In genomic region chr16:75109732-75110243, GRCh38 we compare ENCODE assay signal across 8 cellular contexts. TPM values are rescaled to one million over a fixed set of nuclear protein-coding genes. Genes with fewer than 3 reads are reported as not detected.
DNase-seq lines count a peak whose midpoint lies in the region; ATAC-seq, FAIRE-seq and TF ChIP-seq lines count a peak whose summit lies in the region.

No MANE protein-coding gene starts in this region.

- no peaks in the 10 kb centered on the region for H3K9me3 ChIP-seq in heart left ventricle

- peak overlapping the region; percentile 77 to 98 (median 89) for H3K27ac ChIP-seq in heart left ventricle

- no peaks in the 10 kb centered on the region for H3K9me3 Mint-ChIP-seq in activated naive CD4-positive, alpha-beta T cell treated with anti-CD3 and anti-CD28 coated beads for 36 hours
- H3K9me3 Mint-ChIP-seq in WTC11 = no peaks in the 10 kb centered on the region
- no peaks in the 10 kb centered on the region for H3K9me3 Mint-ChIP-seq in stimulated activated naive CD8-positive, alpha-beta T cell treated with anti-CD3 and anti-CD28 coated beads, Interleukin-15, Interleukin-2, amounts not matched to agents 100 ng/mL and 50 ng/mL, for 24 hours

- no peak for FAIRE-seq in H54 (lab: Jason Lieb, UNC)

- H3K4me1 Mint-ChIP-seq in activated naive CD4-positive, alpha-beta T cell treated with anti-CD3 and anti-CD28 coated beads for 36 hours (ENCODE audit: low read depth) = peaks cover 46% of the 10 kb centered on the region
- H3K4me1 Mint-ChIP-seq in WTC11 = peaks cover 53% of the 10 kb centered on the region
- H3K4me1 Mint-ChIP-seq in stimulated activated naive CD8-positive, alpha-beta T cell treated with anti-CD3 and anti-CD28 coated beads, Interleukin-15, Interleukin-2, amounts not matched to agents 100 ng/mL and 50 ng/mL, for 24 hours (ENCODE audit: low read depth) = peaks cover 54% of the 10 kb centered on the region

- H3K27ac Mint-ChIP-seq in activated naive CD4-positive, alpha-beta T cell treated with anti-CD3 and anti-CD28 coated beads for 36 hours = peak overlapping the region; percentile 74
- H3K27ac Mint-ChIP-seq in WTC11 = peak overlapping the region; percentile 82; the same call in 1 of the 2 replicates
- peak overlapping the region; percentile 88 for H3K27ac Mint-ChIP-seq in stimulated activated naive CD8-positive, alpha-beta T cell treated with anti-CD3 and anti-CD28 coated beads, Interleukin-15, Interleukin-2, amounts not matched to agents 100 ng/mL and 50 ng/mL, for 24 hours

- peaks cover 12% of the 10 kb centered on the region for H3K27me3 Mint-ChIP-seq in activated naive CD4-positive, alpha-beta T cell treated with anti-CD3 and anti-CD28 coated beads for 36 hours (ENCODE audit: low read depth)
- H3K27me3 Mint-ChIP-seq in WTC11 (ENCODE audit: low read depth) = no peaks in the 10 kb centered on the region
- H3K27me3 Mint-ChIP-seq in stimulated activated naive CD8-positive, alpha-beta T cell treated with anti-CD3 and anti-CD28 coated beads, Interleukin-15, Interleukin-2, amounts not matched to agents 100 ng/mL and 50 ng/mL, for 24 hours = peaks cover 11% of the 10 kb centered on the region

- TF ChIP-seq CTCF in WTC11 (IDR thresholded peaks at IDR 0.05) = no peak
- peak in 2 of 12 donors; percentile 11 to 18 for TF ChIP-seq CTCF in heart left ventricle (IDR thresholded peaks at IDR 0.05)

- DNase-seq in activated naive CD4-positive, alpha-beta T cell treated with anti-CD3 and anti-CD28 coated beads for 36 hours = peak; percentile 34
- DNase-seq in activated naive CD4-positive, alpha-beta T cell treated with anti-CD3 and anti-CD28 coated beads, Interleukin-2, amount 50 U/mL, for 16 hours = no peak
- no peak for DNase-seq in WTC11 (ENCODE audit: low spot score)
- peak; percentile 78 to 92 (median 80) for DNase-seq in heart left ventricle
- DNase-seq in effector CD4-positive, alpha-beta T cell = no peak
- DNase-seq in H54 (ENCODE audit: insufficient read length, low spot score) = no peak

- H3K4me3 Mint-ChIP-seq in activated naive CD4-positive, alpha-beta T cell treated with anti-CD3 and anti-CD28 coated beads for 36 hours = peak overlapping the region; percentile 56
- H3K4me3 Mint-ChIP-seq in WTC11 = no peak overlapping the region
- peak overlapping the region; percentile 73 for H3K4me3 Mint-ChIP-seq in stimulated activated naive CD8-positive, alpha-beta T cell treated with anti-CD3 and anti-CD28 coated beads, Interleukin-15, Interleukin-2, amounts not matched to agents 100 ng/mL and 50 ng/mL, for 24 hours

- POLR2A ChIA-PET in WTC11 (lab: Charles Lee) = no interaction called here

- intact Hi-C loops in activated naive CD4-positive, alpha-beta T cell treated with anti-CD3 and anti-CD28 coated beads for 36 hours (cut with micrococcal nuclease) = loop anchor here (1.0 to 2.0 kb wide), 7 partner anchors 11 to 409 kb away; partner anchors contain the start of genes MLKL and WDR59
- intact Hi-C loops in heart left ventricle (cut with DNase I) = loop anchor here in 9 of 10 donors (2.0 to 10.0 kb wide), 11 partner anchors 39 to 395 kb away; partner anchors contain the start of genes ZNRF1 (in 3 of the 9) and ZFP1 (in 1 of the 9)

- peaks cover 0 to 8% (median 0%) of the 10 kb centered on the region in 9 donors for H3K27me3 ChIP-seq in heart left ventricle

- H3K4me3 ChIP-seq in heart left ventricle = peak overlapping the region in 6 of 12 donors; percentile 11 to 43 (median 19)

- CTCF ChIA-PET in activated naive CD4-positive, alpha-beta T cell treated with anti-CD3 and anti-CD28 coated beads for 36 hours (lab: Charles Lee) = interaction anchor here (0.9 to 6.8 kb wide), 12 partner anchors 11 to 154 kb away, joined by 3 to 155 read pairs (median 11); partner anchors contain the start of gene ZNRF1
- CTCF ChIA-PET in WTC11 (lab: Charles Lee) = interaction anchor here (0.6 to 5.7 kb wide), 13 partner anchors 11 to 335 kb away, joined by 3 to 158 read pairs (median 13); partner anchors contain the start of genes FA2H, WDR59 and ZNRF1

- TF ChIP-seq POLR2A in heart left ventricle (IDR thresholded peaks at IDR 0.05) (peak in 1 of 2 donors; percentile 9), H54 (IDR thresholded peaks at IDR 0.05; ENCODE audit: low read depth, low read length) (no peak)

- 42 to 65% (median 55%) methylated on average over 9 to 10 of the region's 10 CpGs for WGBS in heart left ventricle, 4 donors

- H3K4me1 ChIP-seq in heart left ventricle = peaks cover 11 to 92% (median 61%) of the 10 kb centered on the region in 12 donors

- H3K36me3 Mint-ChIP-seq in activated naive CD4-positive, alpha-beta T cell treated with anti-CD3 and anti-CD28 coated beads for 36 hours (ENCODE audit: low read depth) = peaks cover 2% of the 10 kb centered on the region
- H3K36me3 Mint-ChIP-seq in WTC11 = 0 out of 2 replicates have a peak, but pooled peaks cover 2% of the 10 kb centered on the region
- H3K36me3 Mint-ChIP-seq in stimulated activated naive CD8-positive, alpha-beta T cell treated with anti-CD3 and anti-CD28 coated beads, Interleukin-15, Interleukin-2, amounts not matched to agents 100 ng/mL and 50 ng/mL, for 24 hours (ENCODE audit: low read depth) = no peaks in the 10 kb centered on the region

- no peak for ATAC-seq in WTC11
- ATAC-seq in heart left ventricle = peak; percentile 62 to 71 (median 68)
- ATAC-seq in HG02610 (IDR thresholded peaks at IDR 0.05; ENCODE audit: unreplicated experiment) = no peak

- H3K36me3 ChIP-seq in heart left ventricle = peaks cover 0 to 9% (median 0%) of the 10 kb centered on the region in 9 donors

TF ChIP-seq in WTC11, 78 proteins besides CTCF, POLR2A, EP300 and RAD21:
- TF ChIP-seq GABPB1 (CRISPR knock-in tag; IDR thresholded peaks at IDR 0.05) = no peak
- TF ChIP-seq, protein P1, sequence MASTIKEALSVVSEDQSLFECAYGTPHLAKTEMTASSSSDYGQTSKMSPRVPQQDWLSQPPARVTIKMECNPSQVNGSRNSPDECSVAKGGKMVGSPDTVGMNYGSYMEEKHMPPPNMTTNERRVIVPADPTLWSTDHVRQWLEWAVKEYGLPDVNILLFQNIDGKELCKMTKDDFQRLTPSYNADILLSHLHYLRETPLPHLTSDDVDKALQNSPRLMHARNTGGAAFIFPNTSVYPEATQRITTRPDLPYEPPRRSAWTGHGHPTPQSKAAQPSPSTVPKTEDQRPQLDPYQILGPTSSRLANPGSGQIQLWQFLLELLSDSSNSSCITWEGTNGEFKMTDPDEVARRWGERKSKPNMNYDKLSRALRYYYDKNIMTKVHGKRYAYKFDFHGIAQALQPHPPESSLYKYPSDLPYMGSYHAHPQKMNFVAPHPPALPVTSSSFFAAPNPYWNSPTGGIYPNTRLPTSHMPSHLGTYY (CRISPR knock-in tag; IDR thresholded peaks at IDR 0.05) = no peak
- no peak for TF ChIP-seq NFYB (CRISPR knock-in tag; conservative IDR thresholded peaks at IDR 0.05; ENCODE audit: low read depth)
- TF ChIP-seq, protein P2, sequence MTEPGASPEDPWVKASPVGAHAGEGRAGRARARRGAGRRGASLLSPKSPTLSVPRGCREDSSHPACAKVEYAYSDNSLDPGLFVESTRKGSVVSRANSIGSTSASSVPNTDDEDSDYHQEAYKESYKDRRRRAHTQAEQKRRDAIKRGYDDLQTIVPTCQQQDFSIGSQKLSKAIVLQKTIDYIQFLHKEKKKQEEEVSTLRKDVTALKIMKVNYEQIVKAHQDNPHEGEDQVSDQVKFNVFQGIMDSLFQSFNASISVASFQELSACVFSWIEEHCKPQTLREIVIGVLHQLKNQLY (CRISPR knock-in tag; IDR thresholded peaks at IDR 0.05) = no peak
- TF ChIP-seq HMGXB4 (CRISPR knock-in tag; IDR thresholded peaks at IDR 0.05) = no peak
- TF ChIP-seq AR (CRISPR knock-in tag; IDR thresholded peaks at IDR 0.05) = no peak
- no peak for TF ChIP-seq MYBL2 (CRISPR knock-in tag; IDR thresholded peaks at IDR 0.05)

RNA-seq across cellular contexts. Expression of gene LDHD, which starts 6.8 kb away (rescaled TPM):
- under 1 TPM; 0.33 to 0.42 TPM for total RNA-seq in activated naive CD4-positive, alpha-beta T cell treated with anti-CD3 and anti-CD28 coated beads for 36 hours
- total RNA-seq in WTC11 (2021) (12.3 to 12.6 TPM (median 12.3 TPM) in 3 replicates), heart left ventricle (100 to 1,000 TPM in 3 of 9 donors, 10 to 100 TPM in 6; 56.4 to 185 (median 90.6) TPM)
- polyA plus RNA-seq in heart left ventricle = 100 to 1,000 TPM in 1 of 2 donors, 10 to 100 TPM in 1; 49.0 to 104 TPM

RNA-seq across cellular contexts. Expression of gene ZFP1, which starts 38.5 kb away (rescaled TPM):
- 10 to 100 TPM; 20.2 to 20.9 TPM for total RNA-seq in activated naive CD4-positive, alpha-beta T cell treated with anti-CD3 and anti-CD28 coated beads for 36 hours
- 9.7 to 11.7 TPM (median 10.3 TPM) in 3 replicates for total RNA-seq in WTC11 (2021)
- 10 to 100 TPM in 1 of 9 donors, 1 to 10 TPM in 8; 3.8 to 10.7 (median 6.2) TPM for total RNA-seq in heart left ventricle
- polyA plus RNA-seq in heart left ventricle = 1 to 10 TPM; 3.1 to 5.5 TPM

Comparison
In these comparisons a context has a peak if more than half of its experiments do, and no peak if none do; other contexts are left out.
1. DNase-seq: peak in activated naive CD4-positive, alpha-beta T cell treated with anti-CD3 and anti-CD28 coated beads for 36 hours (single experiment) and heart left ventricle (5 of 5); none in activated naive CD4-positive, alpha-beta T cell treated with anti-CD3 and anti-CD28 coated beads, Interleukin-2, amount 50 U/mL, for 16 hours (single experiment), WTC11 (single experiment), effector CD4-positive, alpha-beta T cell (single experiment) and H54 (single experiment).
2. ATAC-seq: peak in heart left ventricle (4 of 4); none in WTC11 (single experiment) and HG02610 (single experiment).
3. Peak in every context shown above with its lines, with median percentiles within 50 percentile points of each other: H3K27ac Mint-ChIP-seq.